Comparison of ENCODE assay signal across 29 cellular contexts in the genomic region with DNA sequence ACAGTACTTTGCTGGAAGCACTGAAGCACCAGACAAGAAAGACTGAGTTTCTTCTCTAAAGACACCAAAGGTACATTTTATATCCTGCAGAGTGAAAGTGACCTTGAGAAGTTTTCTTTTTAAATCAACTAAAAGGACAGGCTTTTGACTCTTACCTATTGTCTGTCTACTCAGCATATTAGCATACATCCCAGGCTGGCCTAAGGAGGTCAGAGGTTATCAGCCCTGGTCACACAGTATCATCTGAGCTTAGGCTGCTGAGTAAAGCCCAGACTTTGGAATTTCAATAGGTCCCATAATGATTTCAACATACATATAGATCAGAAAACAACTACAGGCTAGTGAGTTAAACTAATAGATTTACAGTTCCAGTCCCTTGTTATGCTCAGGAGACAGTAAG. TPM values are rescaled to one million over a fixed set of nuclear protein-coding genes. Genes with fewer than 3 reads are reported as not detected.
"Had no signal": no experiment of that assay in that cellular context is flagged by ENCODE, and none has a peak within 500 bp of the region (broad histone marks: within the 10 kb centered on the region; RNA-seq: fewer than 3 reads in every experiment).

No MANE protein-coding gene starts in this region.

- H3K27ac ChIP-seq: dorsolateral prefrontal cortex, esophagus squamous epithelium, gastroesophageal sphincter, neutrophil, psoas muscle, spleen, tibial nerve, upper lobe of right lung, vagina had no signal

- H3K36me3 ChIP-seq: esophagus squamous epithelium, gastroesophageal sphincter, neutrophil, spleen, tibial nerve, upper lobe of right lung, vagina had no signal

- H3K4me3 ChIP-seq: dorsolateral prefrontal cortex, esophagus squamous epithelium, gastroesophageal sphincter, psoas muscle, spleen, tibial nerve, upper lobe of right lung, vagina had no signal

- H3K4me1 ChIP-seq: esophagus squamous epithelium, gastroesophageal sphincter, psoas muscle, spleen, tibial nerve, upper lobe of right lung, vagina had no signal

- DNase-seq: cortex of kidney; dorsolateral prefrontal cortex; effector memory CD8-positive, alpha-beta T cell; esophagus squamous epithelium; foreskin fibroblast; glutamatergic neuron; left colon; naive thymus-derived CD4-positive, alpha-beta T cell; nephron progenitor cell; psoas muscle; retina; spleen; stimulated activated CD4-positive, alpha-beta T cell treated with anti-CD3 and anti-CD28 coated beads, Interleukin-15, amount 100 ng/mL, for 24 hours; stimulated activated CD4-positive, alpha-beta T cell treated with anti-CD3 and anti-CD28 coated beads, Interleukin-1b, Interleukin-23, amount 100 ng/mL, for 48 hours; stimulated activated CD4-positive, alpha-beta T cell treated with anti-CD3 and anti-CD28 coated beads, Interleukin-4, amount 100 ng/mL, for 24 hours; upper lobe of right lung had no signal

- ATAC-seq: effector memory CD8-positive, alpha-beta T cell; gastroesophageal sphincter; left colon; naive thymus-derived CD4-positive, alpha-beta T cell; psoas muscle; sciatic nerve; stimulated activated memory B cell treated with anti-CD40 and anti-IgM and Interleukin-4, amounts not matched to agents 10 μg/mL and 1 μg/mL and 100 μg/mL, for 72 hours; upper lobe of right lung had no signal

- H3K9me3 ChIP-seq: esophagus squamous epithelium, gastroesophageal sphincter, neutrophil, psoas muscle, tibial nerve, upper lobe of right lung, vagina had no signal

- H3K27me3 ChIP-seq: dorsolateral prefrontal cortex, esophagus squamous epithelium, gastroesophageal sphincter, neutrophil, spleen, tibial nerve, upper lobe of right lung, vagina had no signal

RNA-seq across cellular contexts. Expression of a gene that starts 10.1 kb away (rescaled TPM):
- total RNA-seq: epithelial cell of proximal tubule; esophagus squamous epithelium; gastroesophageal sphincter; kidney epithelial cell; left colon; liver; lung microvascular endothelial cell; mesenteric fat pad; naive thymus-derived CD4-positive, alpha-beta T cell; osteoblast; psoas muscle; sciatic nerve; skeletal muscle tissue; spleen; tibial nerve; upper lobe of right lung; vagina had no signal
- polyA plus RNA-seq: liver; naive thymus-derived CD4-positive, alpha-beta T cell; psoas muscle; spleen had no signal
